Comparison of ENCODE assay signal across 8 cellular contexts in genomic region chr2:238945433-238946150, GRCh38.
DNase-seq lines count a peak whose midpoint lies in the region; ATAC-seq, FAIRE-seq and TF ChIP-seq lines count a peak whose summit lies in the region.

No MANE protein-coding gene starts in this region.

- H3K9me3 ChIP-seq in HepG2 (ENCODE audit: low read length) = no peaks in the 10 kb centered on the region

- peak; percentile 72 for FAIRE-seq in HepG2 (lab: Jason Lieb, UNC)

- H4K20me1 ChIP-seq in HepG2 (ENCODE audit: insufficient read depth, low read length) = no peaks in the 10 kb centered on the region

- ATAC-seq in HepG2 (peak; percentile 95), GM19455 (IDR thresholded peaks at IDR 0.05; ENCODE audit: unreplicated experiment) (no peak), GM19324 (IDR thresholded peaks at IDR 0.05; ENCODE audit: low FRiP score, unreplicated experiment) (no peak)

- peak; percentile 37 for TF ChIP-seq CTCF in LNCaP clone FGC (IDR thresholded peaks at IDR 0.05; ENCODE audit: control insufficient read depth, extremely low read depth, insufficient read depth)
- peak; percentile 81 for TF ChIP-seq CTCF in HepG2 (CRISPR knock-in tag; IDR thresholded peaks at IDR 0.05)

- H3K4me1 ChIP-seq in HepG2 (ENCODE audit: insufficient read depth, low read length) = no peaks in the 10 kb centered on the region

- DNase-seq in ELR (ENCODE audit: low read depth) (peak; percentile 64), LNCaP clone FGC (ENCODE audit: low read depth) (no peak), cerebellar cortex (ENCODE audit: low spot score) (peak; percentile 38), HepG2 (ENCODE audit: low spot score) (peak; percentile 29), GDM1 (lab: John Stamatoyannopoulos, UW) (no peak), GF-D8 (lab: John Stamatoyannopoulos, UW) (no peak)

- no peak for TF ChIP-seq EP300 in HepG2 (IDR thresholded peaks at IDR 0.05; ENCODE audit: low read depth in 2 of 2, low read length in 2 of 2)
- TF ChIP-seq EP300 in HepG2 (CRISPR knock-in tag; IDR thresholded peaks at IDR 0.05; ENCODE audit: borderline replicate concordance) = no peak

- H3K4me2 ChIP-seq in HepG2 (ENCODE audit: low read depth, low read length) = no peak overlapping the region

- peak; percentile 61 for TF ChIP-seq RAD21 in HepG2 (CRISPR knock-in tag; IDR thresholded peaks at IDR 0.05)

- CTCF ChIA-PET in HepG2 (lab: Yijun Ruan, JAX; ENCODE audit: low intra/inter-chr PET ratio, low total read pairs) = interaction anchor here (0.8 to 1.5 kb wide), 3 partner anchors 104 to 225 kb away, joined by 3 to 5 read pairs (median 4); no protein-coding TSS in a partner anchor

- no peak overlapping the region for H3K27ac ChIP-seq in HepG2 (ENCODE audit: extremely low read length, insufficient read depth, low read length)

- no peak overlapping the region for H2AFZ ChIP-seq in HepG2 (ENCODE audit: low read length)

- 15% methylated on average over 5 of the region's 5 CpGs for WGBS in HepG2 (ENCODE audit: low lambda C conversion rate)

- H3K79me2 ChIP-seq in HepG2 (ENCODE audit: insufficient read depth, low read length) = no peaks in the 10 kb centered on the region

- H3K27me3 ChIP-seq in HepG2 (ENCODE audit: control insufficient read depth in 1 of 2, insufficient read depth in 2 of 2, low read length in 2 of 2) = peaks cover 15 to 66% of the 10 kb centered on the region in 2 experiments

- no peaks in the 10 kb centered on the region for H3K36me3 ChIP-seq in HepG2 (replicated peaks in 1 of 2; ENCODE audit: control insufficient read depth in 1 of 2, insufficient read depth in 2 of 2, low read length in 2 of 2)

- no peak for TF ChIP-seq POLR2A in HepG2 (IDR thresholded peaks at IDR 0.05; ENCODE audit: insufficient read depth in 1 of 2, low read depth in 2 of 2, low read length in 2 of 2)

- no peak overlapping the region for H3K9ac ChIP-seq in HepG2 (ENCODE audit: insufficient read depth, low read depth, low read length)

- intact Hi-C loops in HepG2 (cut with micrococcal nuclease; ENCODE audit: unreplicated experiment) = loop anchor here (5.0 kb wide), 2 partner anchors 118 to 223 kb away; no protein-coding TSS in a partner anchor

- POLR2A ChIA-PET in HepG2 (lab: Yijun Ruan, JAX) = no interaction called here

- no peak overlapping the region for H3K4me3 ChIP-seq in LNCaP clone FGC (ENCODE audit: low read depth, low read length)
- no peak overlapping the region for H3K4me3 ChIP-seq in HepG2 (replicated peaks in 1 of 3; ENCODE audit: insufficient read depth in 1 of 3, low read depth in 2 of 3, low read length in 3 of 3)

- no TSS peak for BruUV-seq in HepG2 (replicated peaks; lab: Mats Ljungman, UMichigan)

- in situ Hi-C loops in HepG2 (cut with HindIII; ENCODE audit: extremely low pct_ligation_motif_present, low pct_unique_long_range_greater_than_20kb) = no loop called here

TF ChIP-seq in HepG2, 621 proteins besides CTCF, POLR2A, EP300 and RAD21 (continues in another document):
- no peak for TF ChIP-seq MED13 (CRISPR knock-in tag; IDR thresholded peaks at IDR 0.05)
- TF ChIP-seq JUNB (CRISPR knock-in tag; IDR thresholded peaks at IDR 0.05; ENCODE audit: borderline replicate concordance) = no peak
- no peak for TF ChIP-seq MLLT10 (CRISPR knock-in tag; IDR thresholded peaks at IDR 0.05)
- TF ChIP-seq ZNF382 (CRISPR knock-in tag; IDR thresholded peaks at IDR 0.05; ENCODE audit: borderline replicate concordance) = no peak
- no peak for TF ChIP-seq KDM5A (IDR thresholded peaks at IDR 0.05; ENCODE audit: borderline replicate concordance, low read length)
- TF ChIP-seq HBP1 (CRISPR knock-in tag; IDR thresholded peaks at IDR 0.05; ENCODE audit: low read depth) = no peak
- no peak for TF ChIP-seq ZNF281 (CRISPR knock-in tag; IDR thresholded peaks at IDR 0.05; ENCODE audit: borderline replicate concordance)
- peak; percentile 59 for TF ChIP-seq XRCC5 (optimal IDR thresholded peaks at IDR 0.05; ENCODE audit: low read length)
- no peak for TF ChIP-seq AGO2 (optimal IDR thresholded peaks at IDR 0.05; ENCODE audit: low read depth, low read length)
- TF ChIP-seq STAG1 (CRISPR knock-in tag; IDR thresholded peaks at IDR 0.05) = peak; percentile 80
- peak; percentile 42; the same call in 1 of the 2 replicates for TF ChIP-seq SMC3 (IDR thresholded peaks at IDR 0.05; ENCODE audit: low read length)
- TF ChIP-seq ZNF510 (CRISPR knock-in tag; IDR thresholded peaks at IDR 0.05; ENCODE audit: low read depth) = no peak
- no peak for TF ChIP-seq RBM39 (IDR thresholded peaks at IDR 0.05; ENCODE audit: low read depth, low read length, poor library complexity, severe bottlenecking)
- no peak for TF ChIP-seq ZNF326 (CRISPR knock-in tag; IDR thresholded peaks at IDR 0.05; ENCODE audit: borderline replicate concordance)
- TF ChIP-seq ZNF329 (CRISPR knock-in tag; IDR thresholded peaks at IDR 0.05; ENCODE audit: low read depth) = no peak
- peak; percentile 79; the same call in 1 of the 2 replicates for TF ChIP-seq ZSCAN25 (CRISPR knock-in tag; IDR thresholded peaks at IDR 0.05)
- TF ChIP-seq MAFK (conservative IDR thresholded peaks at IDR 0.05 in 1 of 2, IDR thresholded peaks at IDR 0.05 in 1 of 2; ENCODE audit: low read length in 2 of 2) = no peak
- TF ChIP-seq ZNF501 (CRISPR knock-in tag; IDR thresholded peaks at IDR 0.05) = peak; percentile 32; the same call in 1 of the 2 replicates
- no peak for TF ChIP-seq MTA1 (CRISPR knock-in tag; IDR thresholded peaks at IDR 0.05; ENCODE audit: borderline replicate concordance)
- no peak for TF ChIP-seq TAF15 (IDR thresholded peaks at IDR 0.05; ENCODE audit: low read depth, low read length, poor library complexity, severe bottlenecking)
- TF ChIP-seq ZBTB20 (CRISPR knock-in tag; IDR thresholded peaks at IDR 0.05; ENCODE audit: borderline replicate concordance, low read depth) = no peak
- TF ChIP-seq ATM (IDR thresholded peaks at IDR 0.05; ENCODE audit: borderline replicate concordance) = no peak
- TF ChIP-seq ZNF496 (CRISPR knock-in tag; IDR thresholded peaks at IDR 0.05; ENCODE audit: insufficient replicate concordance) = no peak
- TF ChIP-seq ATRX (CRISPR knock-in tag; IDR thresholded peaks at IDR 0.05; ENCODE audit: borderline replicate concordance) = no peak
- TF ChIP-seq NFIB (CRISPR knock-in tag; IDR thresholded peaks at IDR 0.05; ENCODE audit: borderline replicate concordance) = no peak
- TF ChIP-seq E2F2 (CRISPR knock-in tag; IDR thresholded peaks at IDR 0.05; ENCODE audit: borderline replicate concordance) = no peak
- TF ChIP-seq NR0B2 (CRISPR knock-in tag; IDR thresholded peaks at IDR 0.05) = 0 out of 2 replicates have a peak, but pooled peaks have one; percentile 35
- no peak for TF ChIP-seq ZNF3 (CRISPR knock-in tag; IDR thresholded peaks at IDR 0.05)
- no peak for TF ChIP-seq ZNF644 (CRISPR knock-in tag; IDR thresholded peaks at IDR 0.05; ENCODE audit: low read depth)
- no peak for TF ChIP-seq ZNF251 (CRISPR knock-in tag; IDR thresholded peaks at IDR 0.05)

Comparison
In these comparisons a context has a peak if more than half of its experiments do, and no peak if none do; other contexts are left out.
1. DNase-seq: peak in ELR (single experiment), cerebellar cortex (single experiment) and HepG2 (single experiment); none in LNCaP clone FGC (single experiment), GDM1 (single experiment) and GF-D8 (single experiment).